Comparison of ENCODE assay signal across 24 cellular contexts in the genomic region with DNA sequence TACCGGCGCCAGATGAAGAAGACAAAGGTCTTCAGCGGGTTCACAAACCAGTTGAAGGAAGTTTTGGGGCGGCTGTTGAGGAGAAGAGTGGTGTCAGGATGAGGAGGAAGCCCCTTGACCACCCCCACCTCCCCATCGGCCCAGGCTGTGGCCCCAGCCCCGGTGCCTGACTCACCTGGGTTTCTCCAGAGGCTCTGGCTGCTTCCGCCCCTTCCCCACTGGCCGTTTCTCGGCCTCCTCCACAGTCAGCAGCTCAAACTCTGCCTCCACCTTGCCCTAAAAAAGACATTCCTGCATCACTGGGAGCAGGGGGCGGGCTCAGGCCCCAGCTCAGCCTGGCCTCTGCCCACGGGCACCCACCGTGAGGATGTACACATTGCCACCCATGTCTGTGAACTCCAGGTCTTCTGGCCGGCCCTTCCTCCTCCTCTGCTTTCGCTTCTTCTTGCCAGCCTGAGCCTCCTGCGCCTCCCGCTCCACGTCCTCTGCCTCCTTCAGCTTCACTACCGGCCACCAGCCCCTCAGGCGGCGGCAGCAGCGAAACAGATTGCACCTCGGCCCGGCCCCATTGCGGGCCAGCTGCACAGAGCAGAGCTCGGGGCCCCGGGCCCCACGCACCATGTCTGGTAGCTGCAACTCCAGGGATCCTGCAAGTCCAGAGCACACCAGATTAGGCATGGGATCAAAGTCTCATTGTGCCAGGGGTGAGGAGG. TPM values are rescaled to one million over a fixed set of nuclear protein-coding genes. Genes with fewer than 3 reads are reported as not detected.
"Had no signal": no experiment of that assay in that cellular context is flagged by ENCODE, and none has a peak within 500 bp of the region (broad histone marks: within the 10 kb centered on the region; RNA-seq: fewer than 3 reads in every experiment).

No MANE protein-coding gene starts in this region.

- H3K4me3 Mint-ChIP-seq: activated CD4-positive, alpha-beta T cell treated with anti-CD3 and anti-CD28 coated beads, Interleukin-2, amount 10 ng/mL, durations not matched to agents 7 days and 5 days; activated CD8-positive, alpha-beta T cell treated with anti-CD3 and anti-CD28 coated beads, Interleukin-2, amount 10 ng/mL, durations not matched to agents 7 days and 5 days; activated T-cell treated with anti-CD3 and anti-CD28 coated beads, Interleukin-2, amount 50 U/mL, for 24 hours; memory B cell; stimulated activated naive B cell treated with anti-CD40 and anti-IgM and Interleukin-4, amounts not matched to agents 10 μg/mL and 1 μg/mL and 100 μg/mL, for 72 hours had no signal

- H3K9me3 Mint-ChIP-seq: activated CD4-positive, alpha-beta T cell treated with anti-CD3 and anti-CD28 coated beads, Interleukin-2, amount 10 ng/mL, durations not matched to agents 7 days and 5 days; activated T-cell treated with anti-CD3 and anti-CD28 coated beads, Interleukin-2, amount 50 U/mL, for 24 hours; memory B cell; naive B cell; stimulated activated naive B cell treated with anti-CD40 and anti-IgM and Interleukin-4, amounts not matched to agents 10 μg/mL and 1 μg/mL and 100 μg/mL, for 72 hours had no signal

- H3K27me3 Mint-ChIP-seq: activated CD4-positive, alpha-beta T cell treated with anti-CD3 and anti-CD28 coated beads, Interleukin-2, amount 10 ng/mL, durations not matched to agents 7 days and 5 days; activated T-cell treated with anti-CD3 and anti-CD28 coated beads, Interleukin-2, amount 50 U/mL, for 24 hours; memory B cell; naive B cell; stimulated activated naive B cell treated with anti-CD40 and anti-IgM and Interleukin-4, amounts not matched to agents 10 μg/mL and 1 μg/mL and 100 μg/mL, for 72 hours had no signal

- H3K9me3 ChIP-seq: adrenal gland, esophagus muscularis mucosa, heart right ventricle, mucosa of descending colon, ovary, sigmoid colon, spleen had no signal

- FAIRE-seq: bronchial epithelial cell, endothelial cell of umbilical vein had no signal

- H3K4me1 Mint-ChIP-seq: activated CD4-positive, alpha-beta T cell treated with anti-CD3 and anti-CD28 coated beads, Interleukin-2, amount 10 ng/mL, durations not matched to agents 7 days and 5 days; memory B cell; naive B cell; stimulated activated naive B cell treated with anti-CD40 and anti-IgM and Interleukin-4, amounts not matched to agents 10 μg/mL and 1 μg/mL and 100 μg/mL, for 72 hours had no signal

- H3K4me1 ChIP-seq: esophagus muscularis mucosa, heart right ventricle, spleen had no signal

- ATAC-seq: activated CD8-positive, alpha-beta T cell treated with anti-CD3 and anti-CD28 coated beads, Interleukin-2, amount 10 ng/mL, durations not matched to agents 7 days and 5 days; heart right ventricle; left ventricle myocardium superior; stimulated activated naive B cell treated with anti-CD40 and anti-IgM and Interleukin-4, amounts not matched to agents 10 μg/mL and 1 μg/mL and 100 μg/mL, for 72 hours had no signal

- H3K27me3 ChIP-seq: adrenal gland, esophagus muscularis mucosa, heart right ventricle, ovary, sigmoid colon, spleen had no signal

- H3K27ac Mint-ChIP-seq: activated CD4-positive, alpha-beta T cell treated with anti-CD3 and anti-CD28 coated beads, Interleukin-2, amount 10 ng/mL, durations not matched to agents 7 days and 5 days; activated CD8-positive, alpha-beta T cell treated with anti-CD3 and anti-CD28 coated beads, Interleukin-2, amount 10 ng/mL, durations not matched to agents 7 days and 5 days; activated T-cell treated with anti-CD3 and anti-CD28 coated beads, Interleukin-2, amount 50 U/mL, for 24 hours; memory B cell; stimulated activated naive B cell treated with anti-CD40 and anti-IgM and Interleukin-4, amounts not matched to agents 10 μg/mL and 1 μg/mL and 100 μg/mL, for 72 hours had no signal

- H3K27ac ChIP-seq: adrenal gland, esophagus muscularis mucosa, heart right ventricle, ovary, sigmoid colon, spleen had no signal

- H3K36me3 ChIP-seq: ovary had no signal

- H3K4me3 ChIP-seq: adrenal gland, esophagus muscularis mucosa, heart right ventricle, mucosa of descending colon, ovary, sigmoid colon, spleen had no signal

- DNase-seq: activated CD4-positive, alpha-beta T cell treated with anti-CD3 and anti-CD28 coated beads, Interleukin-2, amount 10 ng/mL, durations not matched to agents 7 days and 5 days; activated CD8-positive, alpha-beta T cell treated with anti-CD3 and anti-CD28 coated beads, Interleukin-2, amount 10 ng/mL, durations not matched to agents 7 days and 5 days; activated naive CD4-positive, alpha-beta T cell treated with anti-CD3 and anti-CD28 coated beads, Interleukin-2, amount 50 U/mL, for 16 hours; activated T-cell treated with anti-CD3 and anti-CD28 coated beads, Interleukin-2, amount 50 U/mL, for 24 hours; adrenal gland; cerebellar nuclear complex; effector CD4-positive, alpha-beta T cell; heart right ventricle; kidney glomerular epithelial cell; left ventricle myocardium superior; naive B cell; ovary; sigmoid colon; spleen; stimulated activated CD4-positive, alpha-beta T cell treated with anti-CD3 and anti-CD28 coated beads, Interleukin-4, amount 100 ng/mL, for 4 hours; stimulated activated naive B cell treated with anti-CD40 and anti-IgM and Interleukin-4, amounts not matched to agents 10 μg/mL and 1 μg/mL and 100 μg/mL, for 72 hours had no signal

RNA-seq across cellular contexts. Expression of a gene that starts 29.7 kb away (rescaled TPM):
- total RNA-seq: activated CD4-positive, alpha-beta T cell treated with anti-CD3 and anti-CD28 coated beads, Interleukin-2, amount 10 ng/mL, durations not matched to agents 7 days and 5 days; activated CD8-positive, alpha-beta T cell treated with anti-CD3 and anti-CD28 coated beads, Interleukin-2, amount 10 ng/mL, durations not matched to agents 7 days and 5 days; adrenal gland; bronchial epithelial cell; endothelial cell of umbilical vein; esophagus muscularis mucosa; heart right ventricle; left ventricle myocardium superior; mucosa of descending colon; ovary; pulmonary artery endothelial cell; sigmoid colon; spleen; urinary bladder had no signal
- polyA plus RNA-seq: adrenal gland, endothelial cell of umbilical vein, heart right ventricle, ovary, sigmoid colon, spleen, thymus, urinary bladder had no signal
